In genomic region chr2:61876400-61876799, GRCh38 we compare ENCODE assay signal across 38 cellular contexts. TPM values are rescaled to one million over a fixed set of nuclear protein-coding genes. Genes with fewer than 3 reads are reported as not detected.
"Had no signal": no experiment of that assay in that cellular context is flagged by ENCODE, and none has a peak within 500 bp of the region (broad histone marks: within the 10 kb centered on the region; RNA-seq: fewer than 3 reads in every experiment).

No MANE protein-coding gene starts in this region.

- H3K4me3 Mint-ChIP-seq: activated CD4-positive, alpha-beta memory T cell treated with anti-CD3 and anti-CD28 coated beads, Interleukin-2, amount 10 ng/mL, durations not matched to agents 7 days and 5 days; activated CD4-positive, alpha-beta T cell treated with anti-CD3 and anti-CD28 coated beads for 36 hours; activated CD4-positive, alpha-beta T cell treated with anti-CD3 and anti-CD28 coated beads, Interleukin-2, amount 10 ng/mL, durations not matched to agents 7 days and 5 days; activated CD8-positive, alpha-beta memory T cell treated with anti-CD3 and anti-CD28 coated beads, Interleukin-2, amount 10 ng/mL, durations not matched to agents 7 days and 5 days; activated CD8-positive, alpha-beta T cell treated with anti-CD3 and anti-CD28 coated beads, Interleukin-2, amount 10 ng/mL, durations not matched to agents 7 days and 5 days; activated naive CD4-positive, alpha-beta T cell treated with anti-CD3 and anti-CD28 coated beads, Interleukin-2, amount 10 ng/mL, durations not matched to agents 7 days and 5 days; activated naive CD4-positive, alpha-beta T cell treated with anti-CD3 and anti-CD28 coated beads, Interleukin-2, amount 50 U/mL, for 24 hours; activated naive CD8-positive, alpha-beta T cell; activated naive CD8-positive, alpha-beta T cell treated with anti-CD3 and anti-CD28 coated beads, Interleukin-2, amount 10 ng/mL, durations not matched to agents 7 days and 5 days; activated naive CD8-positive, alpha-beta T cell treated with anti-CD3 and anti-CD28 coated beads, Interleukin-2, amount 50 U/mL, for 24 hours; activated T-cell treated with anti-CD3 and anti-CD28 coated beads, Interleukin-2, amount 50 U/mL, for 24 hours; brain; central memory CD8-positive, alpha-beta T cell; T-helper 1 cell treated with Interleukin-12 subunit alpha and Interleukin-12 subunit beta and Interleukin-4 antibody, amounts not matched to agents 30 μg/mL and 1 μg/mL, for 36 hours; T-helper 2 cell treated with Interferon-gamma antibody and Interleukin-4, amounts not matched to agents 5 μg/mL and 100 μg/mL, for 36 hours had no signal

- H3K9me3 Mint-ChIP-seq: activated CD4-positive, alpha-beta memory T cell treated with anti-CD3 and anti-CD28 coated beads, Interleukin-2, amount 10 ng/mL, durations not matched to agents 7 days and 5 days; activated CD4-positive, alpha-beta T cell treated with anti-CD3 and anti-CD28 coated beads, Interleukin-2, amount 10 ng/mL, durations not matched to agents 7 days and 5 days; activated naive CD4-positive, alpha-beta T cell treated with anti-CD3 and anti-CD28 coated beads, Interleukin-2, amount 10 ng/mL, durations not matched to agents 7 days and 5 days; activated naive CD4-positive, alpha-beta T cell treated with anti-CD3 and anti-CD28 coated beads, Interleukin-2, amount 50 U/mL, for 24 hours; activated naive CD8-positive, alpha-beta T cell treated with anti-CD3 and anti-CD28 coated beads, Interleukin-2, amount 10 ng/mL, durations not matched to agents 7 days and 5 days; activated naive CD8-positive, alpha-beta T cell treated with anti-CD3 and anti-CD28 coated beads, Interleukin-2, amount 50 U/mL, for 24 hours; activated T-cell treated with anti-CD3 and anti-CD28 coated beads, Interleukin-2, amount 50 U/mL, for 24 hours; activated T-helper 2 cell treated with anti-CD3 and anti-CD28 coated beads, Interferon-gamma antibody, Interleukin-2, Interleukin-4, amounts not matched to agents 10 μg/mL and 5 μg/mL and 100 μg/mL, durations not matched to agents 14 hours and 24 hours and 36 hours; brain; central memory CD8-positive, alpha-beta T cell; T-helper 1 cell treated with Interleukin-12 subunit alpha and Interleukin-12 subunit beta and Interleukin-4 antibody, amounts not matched to agents 30 μg/mL and 1 μg/mL, for 36 hours; T-helper 2 cell treated with Interferon-gamma antibody and Interleukin-4, amounts not matched to agents 5 μg/mL and 100 μg/mL, for 36 hours had no signal

- DNase-seq: activated CD4-positive, alpha-beta memory T cell treated with anti-CD3 and anti-CD28 coated beads, Interleukin-2, amount 10 ng/mL, durations not matched to agents 7 days and 5 days; activated CD4-positive, alpha-beta T cell treated with anti-CD3 and anti-CD28 coated beads for 1 hour; activated CD4-positive, alpha-beta T cell treated with anti-CD3 and anti-CD28 coated beads for 36 hours; activated CD4-positive, alpha-beta T cell treated with anti-CD3 and anti-CD28 coated beads for 48 hours; activated CD4-positive, alpha-beta T cell treated with anti-CD3 and anti-CD28 coated beads, Interleukin-2, amount 10 ng/mL, durations not matched to agents 7 days and 5 days; activated CD4-positive, alpha-beta T cell treated with anti-CD3 and anti-CD28 coated beads, Interleukin-2, amount 50 U/mL, for 48 hours; activated CD4-positive, CD25-positive, alpha-beta regulatory T cell; activated CD8-positive, alpha-beta memory T cell treated with anti-CD3 and anti-CD28 coated beads for 24 hours; activated CD8-positive, alpha-beta memory T cell treated with anti-CD3 and anti-CD28 coated beads, Interleukin-2, amount 10 ng/mL, durations not matched to agents 7 days and 5 days; activated CD8-positive, alpha-beta memory T cell treated with anti-CD3 and anti-CD28 coated beads, Interleukin-2, amount 50 U/mL, for 48 hours; activated CD8-positive, alpha-beta T cell treated with anti-CD3 and anti-CD28 coated beads, Interleukin-2, amount 10 ng/mL, durations not matched to agents 7 days and 5 days; activated effector memory CD4-positive, alpha-beta T cell treated with Interleukin-2 at 50 U/mL for 16 hours; activated gamma-delta T cell; activated naive CD4-positive, alpha-beta T cell treated with anti-CD3 and anti-CD28 coated beads, Interleukin-2, amount 10 ng/mL, durations not matched to agents 7 days and 5 days; activated naive CD4-positive, alpha-beta T cell treated with Interleukin-2 at 50 U/mL for 16 hours; activated naive CD8-positive, alpha-beta T cell treated with anti-CD3 and anti-CD28 coated beads, Interleukin-2, amount 10 ng/mL, durations not matched to agents 7 days and 5 days; activated naive CD8-positive, alpha-beta T cell treated with anti-CD3 and anti-CD28 coated beads, Interleukin-2, amount 50 U/mL, for 24 hours; activated T-cell treated with anti-CD3 and anti-CD28 coated beads, Interleukin-2, amount 50 U/mL, for 24 hours; activated T-cell treated with anti-CD3 and anti-CD28 coated beads, Interleukin-2, amount 50 U/mL, for 48 hours; amygdala; anterior cingulate cortex; cerebellar nuclear complex; T-helper 1 cell; T-helper 2 cell; T-helper 9 cell had no signal

- H3K27me3 Mint-ChIP-seq: activated CD4-positive, alpha-beta memory T cell treated with anti-CD3 and anti-CD28 coated beads, Interleukin-2, amount 10 ng/mL, durations not matched to agents 7 days and 5 days; activated CD4-positive, alpha-beta T cell treated with anti-CD3 and anti-CD28 coated beads for 36 hours; activated CD4-positive, alpha-beta T cell treated with anti-CD3 and anti-CD28 coated beads, Interleukin-2, amount 10 ng/mL, durations not matched to agents 7 days and 5 days; activated CD8-positive, alpha-beta memory T cell treated with anti-CD3 and anti-CD28 coated beads, Interleukin-2, amount 10 ng/mL, durations not matched to agents 7 days and 5 days; activated naive CD4-positive, alpha-beta T cell treated with anti-CD3 and anti-CD28 coated beads, Interleukin-2, amount 10 ng/mL, durations not matched to agents 7 days and 5 days; activated naive CD4-positive, alpha-beta T cell treated with anti-CD3 and anti-CD28 coated beads, Interleukin-2, amount 50 U/mL, for 24 hours; activated naive CD8-positive, alpha-beta T cell; activated naive CD8-positive, alpha-beta T cell treated with anti-CD3 and anti-CD28 coated beads, Interleukin-2, amount 10 ng/mL, durations not matched to agents 7 days and 5 days; activated naive CD8-positive, alpha-beta T cell treated with anti-CD3 and anti-CD28 coated beads, Interleukin-2, amount 50 U/mL, for 24 hours; activated T-cell treated with anti-CD3 and anti-CD28 coated beads, Interleukin-2, amount 50 U/mL, for 24 hours; brain; central memory CD8-positive, alpha-beta T cell had no signal

- H3K4me1 ChIP-seq: ascending aorta had no signal

- ATAC-seq: activated CD4-positive, alpha-beta T cell treated with anti-CD3 and anti-CD28 coated beads for 36 hours; activated CD4-positive, CD25-positive, alpha-beta regulatory T cell treated with anti-CD3 and anti-CD28 coated beads, Interleukin-2, amount 50 U/mL, for 24 hours; activated CD8-positive, alpha-beta memory T cell treated with anti-CD3 and anti-CD28 coated beads, Interleukin-2, amount 10 ng/mL, durations not matched to agents 7 days and 5 days; activated CD8-positive, alpha-beta T cell treated with anti-CD3 and anti-CD28 coated beads, Interleukin-2, amount 10 ng/mL, durations not matched to agents 7 days and 5 days; activated naive CD8-positive, alpha-beta T cell treated with anti-CD3 and anti-CD28 coated beads, Interleukin-2, amount 50 U/mL, for 24 hours had no signal

- H3K4me3 ChIP-seq: ascending aorta, cardiac muscle cell had no signal

- H3K9me3 ChIP-seq: ascending aorta had no signal

- H3K27ac ChIP-seq: ascending aorta, cardiac muscle cell, VCaP had no signal

- H3K27ac Mint-ChIP-seq: activated CD4-positive, alpha-beta memory T cell treated with anti-CD3 and anti-CD28 coated beads, Interleukin-2, amount 10 ng/mL, durations not matched to agents 7 days and 5 days; activated CD4-positive, alpha-beta T cell treated with anti-CD3 and anti-CD28 coated beads, Interleukin-2, amount 10 ng/mL, durations not matched to agents 7 days and 5 days; activated CD8-positive, alpha-beta T cell treated with anti-CD3 and anti-CD28 coated beads, Interleukin-2, amount 10 ng/mL, durations not matched to agents 7 days and 5 days; activated naive CD4-positive, alpha-beta T cell treated with anti-CD3 and anti-CD28 coated beads, Interleukin-2, amount 10 ng/mL, durations not matched to agents 7 days and 5 days; activated naive CD8-positive, alpha-beta T cell treated with anti-CD3 and anti-CD28 coated beads, Interleukin-2, amount 10 ng/mL, durations not matched to agents 7 days and 5 days; activated naive CD8-positive, alpha-beta T cell treated with anti-CD3 and anti-CD28 coated beads, Interleukin-2, amount 50 U/mL, for 24 hours; activated T-helper 2 cell treated with anti-CD3 and anti-CD28 coated beads, Interferon-gamma antibody, Interleukin-2, Interleukin-4, amounts not matched to agents 10 μg/mL and 5 μg/mL and 100 μg/mL, durations not matched to agents 14 hours and 24 hours and 36 hours; brain; T-helper 1 cell treated with Interleukin-12 subunit alpha and Interleukin-12 subunit beta and Interleukin-4 antibody, amounts not matched to agents 30 μg/mL and 1 μg/mL, for 36 hours; T-helper 2 cell treated with Interferon-gamma antibody and Interleukin-4, amounts not matched to agents 5 μg/mL and 100 μg/mL, for 36 hours had no signal

- H3K27me3 ChIP-seq: ascending aorta, cardiac muscle cell had no signal

- FAIRE-seq: bronchial epithelial cell, TTC549 had no signal

- H3K4me1 Mint-ChIP-seq: activated naive CD4-positive, alpha-beta T cell treated with anti-CD3 and anti-CD28 coated beads, Interleukin-2, amount 10 ng/mL, durations not matched to agents 7 days and 5 days; activated naive CD4-positive, alpha-beta T cell treated with anti-CD3 and anti-CD28 coated beads, Interleukin-2, amount 50 U/mL, for 24 hours; brain; central memory CD8-positive, alpha-beta T cell had no signal

RNA-seq across cellular contexts. Expression of gene FAM161A, which starts 22.5 kb away (rescaled TPM):
- total RNA-seq: ascending aorta had no signal
